8 cellular contexts compared by ENCODE assay signal in genomic region chr5:74685979-74686631, GRCh38. TPM values are rescaled to one million over a fixed set of nuclear protein-coding genes. Genes with fewer than 3 reads are reported as not detected.
A peak's percentile ranks its signal among the peaks of the same experiment; 100 is the strongest.
DNase-seq lines count a peak whose midpoint lies in the region; ATAC-seq and TF ChIP-seq lines count a peak whose summit lies in the region.

No MANE protein-coding gene starts in this region.

- no peaks in the 10 kb centered on the region for H3K9me3 ChIP-seq in effector memory CD4-positive, alpha-beta T cell (ENCODE audit: control insufficient read depth, low read length)
- no peaks in the 10 kb centered on the region for H3K9me3 ChIP-seq in mucosa of rectum (ENCODE audit: control insufficient read depth in 2 of 2, low read length in 2 of 2)

- H3K27ac ChIP-seq in GM23338 (ENCODE audit: low read depth) (no peak overlapping the region), mucosa of rectum (ENCODE audit: low read depth in 2 of 2, low read length in 2 of 2) (peak overlapping the region; percentile 84 to 88)
- peak overlapping the region; percentile 62 for H3K27ac ChIP-seq in effector memory CD4-positive, alpha-beta T cell (ENCODE audit: insufficient read depth, low read length, poor library complexity, severe bottlenecking)

- H3K9me3 Mint-ChIP-seq in GM23338: no peaks in the 10 kb centered on the region

- peaks cover 4% of the 10 kb centered on the region; the same call in 1 of the 2 replicates for H3K79me2 ChIP-seq in GM23338 (replicated peaks; ENCODE audit: insufficient read depth)

- H4K20me1 ChIP-seq in GM23338 (replicated peaks; ENCODE audit: insufficient read depth): no peaks in the 10 kb centered on the region

- H3K4me3 ChIP-seq in GM08714 (ENCODE audit: low read length) (peak overlapping the region; percentile 81), GM23338 (peak overlapping the region; percentile 90), NB4 (ENCODE audit: low read depth, low read length) (peak overlapping the region; percentile 62), mucosa of rectum (ENCODE audit: low read length in 2 of 2) (peak overlapping the region; percentile 71 to 83)
- peak overlapping the region; percentile 82 for H3K4me3 ChIP-seq in effector memory CD4-positive, alpha-beta T cell (ENCODE audit: insufficient read depth, low read depth, low read length, poor library complexity, severe bottlenecking)

- H3K9ac ChIP-seq in mucosa of rectum (ENCODE audit: low read depth in 1 of 2, low read length in 2 of 2): peak overlapping the region; percentile 81 to 90

- peak overlapping the region; percentile 94 for H2AFZ ChIP-seq in GM23338

- peaks cover 3% of the 10 kb centered on the region; the same call in 2 of the 3 replicates for H3K36me3 Mint-ChIP-seq in GM23338 (ENCODE audit: low read depth)

- H3K4me3 Mint-ChIP-seq in GM23338: peak overlapping the region; percentile 70

- H3K9me2 ChIP-seq in GM23338 (ENCODE audit: insufficient read depth): peaks cover 5% of the 10 kb centered on the region; the same call in 1 of the 2 replicates

- H3K27me3 ChIP-seq in GM23338 (ENCODE audit: insufficient read depth) (no peaks in the 10 kb centered on the region), mucosa of rectum (ENCODE audit: control insufficient read depth in 2 of 2, insufficient read depth in 2 of 2, low read length in 2 of 2) (no peaks in the 10 kb centered on the region)
- H3K27me3 ChIP-seq in effector memory CD4-positive, alpha-beta T cell (replicated peaks; ENCODE audit: control insufficient read depth, insufficient read depth, low read length, poor library complexity, severe bottlenecking): no peaks in the 10 kb centered on the region

- peaks cover 11% of the 10 kb centered on the region for H3K4me1 Mint-ChIP-seq in GM23338

- H3K4me2 ChIP-seq in GM23338: peak overlapping the region; percentile 99

- DNase-seq in GM23338 (ENCODE audit: low spot score): no peak
- DNase-seq in NB4 (ENCODE audit: low read depth): peak; percentile 92
- no peak for DNase-seq in effector memory CD4-positive, alpha-beta T cell
- no peak for DNase-seq in occipital lobe (lab: John Stamatoyannopoulos, UW)
- DNase-seq in SHP77 (lab: John Stamatoyannopoulos, UW): no peak
- DNase-seq in C1 segment of cervical spinal cord (lab: John Stamatoyannopoulos, UW): no peak

- H3K27ac Mint-ChIP-seq in GM23338: no peak overlapping the region

- peaks cover 8% of the 10 kb centered on the region for H3K4me1 ChIP-seq in GM23338 (ENCODE audit: insufficient read depth)
- peaks cover 2% of the 10 kb centered on the region for H3K4me1 ChIP-seq in effector memory CD4-positive, alpha-beta T cell (ENCODE audit: control insufficient read depth, insufficient read depth, low read length, poor library complexity, severe bottlenecking)
- peaks cover 11 to 17% of the 10 kb centered on the region in 2 donors for H3K4me1 ChIP-seq in mucosa of rectum (ENCODE audit: control insufficient read depth in 2 of 2, insufficient read depth in 2 of 2, low read length in 2 of 2)

- TF ChIP-seq CTCF in GM23338 (conservative IDR thresholded peaks at IDR 0.05; ENCODE audit: low read depth in 2 of 2): no peak
- TF ChIP-seq CTCF in NB4 (IDR thresholded peaks at IDR 0.05; ENCODE audit: low read depth, low read length): no peak

- H3K36me3 ChIP-seq in GM23338 (ENCODE audit: insufficient read depth) (peaks cover 1% of the 10 kb centered on the region; the same call in 1 of the 2 replicates), mucosa of rectum (ENCODE audit: control insufficient read depth in 2 of 2, insufficient read depth in 2 of 2, low read length in 2 of 2) (peaks cover 7 to 8% of the 10 kb centered on the region in 2 donors)
- peaks cover 6% of the 10 kb centered on the region for H3K36me3 ChIP-seq in effector memory CD4-positive, alpha-beta T cell (ENCODE audit: control insufficient read depth, insufficient read depth, low read length)

- peaks cover 10% of the 10 kb centered on the region for H3K27me3 Mint-ChIP-seq in GM23338 (ENCODE audit: insufficient read depth, low read depth, poor library complexity)

- 0 out of 2 replicates have a peak, but pooled peaks cover 3% of the 10 kb centered on the region for H3F3A ChIP-seq in GM23338 (replicated peaks; ENCODE audit: low read depth)

- peak; percentile 7 for ATAC-seq in GM23338

- TF ChIP-seq POLR2A in NB4 (IDR thresholded peaks at IDR 0.05; ENCODE audit: extremely low read depth, insufficient read length): no peak

TF ChIP-seq in GM23338, 12 proteins besides CTCF, POLR2A, EP300 and RAD21:
- TF ChIP-seq REST (IDR thresholded peaks at IDR 0.05; ENCODE audit: unreplicated experiment): no peak
- no peak for TF ChIP-seq ZNF331 (CRISPR knock-in tag; IDR thresholded peaks at IDR 0.05; ENCODE audit: low read depth)
- TF ChIP-seq JUNB (IDR thresholded peaks at IDR 0.05; ENCODE audit: unreplicated experiment): no peak
- TF ChIP-seq NANOG (IDR thresholded peaks at IDR 0.05; ENCODE audit: borderline replicate concordance): no peak
- no peak for TF ChIP-seq EZH2phosphoT487 (IDR thresholded peaks at IDR 0.05; ENCODE audit: unreplicated experiment)
- no peak for TF ChIP-seq ZNF114 (CRISPR knock-in tag; IDR thresholded peaks at IDR 0.05)
TF ChIP-seq in GM23338: peak in this region for 0.

RNA-seq across cellular contexts. Expression of gene HEXB, which starts 1.1 kb away (rescaled TPM):
- 57.8 and 70.8 TPM in 2 replicates for total RNA-seq in GM23338 (2014; rRNA removed; shearing (Covaris generic))
- 49.2 and 53.2 TPM in 2 replicates for polyA plus RNA-seq in GM23338 (2016; fragmentation: Nextera tagmentation; extraction: Ambion mirVana)
- 22.5 TPM for total RNA-seq in occipital lobe

RNA-seq across cellular contexts. Expression of gene ENC1, which starts 45.6 kb away (rescaled TPM):
- total RNA-seq in GM23338 (2014; rRNA removed; shearing (Covaris generic)): 16.3 and 27.9 TPM in 2 replicates
- 7.1 and 8.2 TPM in 2 replicates for polyA plus RNA-seq in GM23338 (2016; fragmentation: Nextera tagmentation; extraction: Ambion mirVana)
- total RNA-seq in occipital lobe: 1,378 TPM

Comparison
In these comparisons a context has a peak if more than half of its experiments do, and no peak if none do; other contexts are left out.
1. RNA of gene ENC1, which starts 45.6 kb away (total RNA-seq): 1,378 TPM in occipital lobe (single experiment); 16.3 to 27.9 TPM in GM23338; every median in the first group is over 10 times any median in the second.
2. Peak in every context shown above with its lines, with median percentiles within 50 percentile points of each other: H3K4me3 ChIP-seq.